In the genomic region with DNA sequence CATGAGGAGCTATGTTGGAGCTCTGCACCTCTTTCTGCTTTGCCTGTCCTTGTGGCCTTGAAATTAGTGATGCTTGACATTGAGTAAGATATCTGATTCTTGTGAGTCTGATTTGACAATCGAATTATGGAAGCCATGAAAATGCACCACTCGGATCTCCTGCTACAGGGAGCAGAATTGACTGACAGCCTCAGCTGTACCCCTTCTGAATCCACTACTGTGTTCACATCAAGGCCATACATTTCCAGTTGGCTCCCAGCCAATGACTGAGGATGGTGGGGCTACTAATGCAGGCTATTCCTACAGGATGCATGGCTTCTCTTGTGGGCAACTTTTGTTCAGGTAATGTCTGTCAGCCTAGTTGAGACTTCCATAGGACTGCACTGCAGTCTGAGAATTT, we compare ENCODE assay signal across 9 cellular contexts.
"Had no signal": no experiment of that assay in that cellular context is flagged by ENCODE, and none has a peak within 500 bp of the region (broad histone marks: within the 10 kb centered on the region; RNA-seq: fewer than 3 reads in every experiment).

No MANE protein-coding gene starts in this region.

- H3K4me3 ChIP-seq: GM23248, HAP-1 had no signal

- H3K4me3 Mint-ChIP-seq: HFFc6 had no signal

- ATAC-seq: HCT116 had no signal

- H2AFZ ChIP-seq: GM23248 had no signal

- H3K9ac ChIP-seq: GM23248 had no signal

- H3K4me1 ChIP-seq: HAP-1 had no signal

- H3K36me3 ChIP-seq: HAP-1 had no signal

- H3K27ac ChIP-seq: GM23248 had no signal

- FAIRE-seq: HTR-8/SVneo had no signal

- H3K27ac Mint-ChIP-seq: HFFc6 had no signal

- DNase-seq: GM23248, GOT3, H7, HFFc6, IMR-90, KBM-7 had no signal

- H3K9me3 Mint-ChIP-seq: HFFc6 had no signal
